Comparison of ENCODE assay signal across 9 cellular contexts in genomic region chr12:103279444-103279843, GRCh38.
A peak's percentile ranks its signal among the peaks of the same experiment; 100 is the strongest.
DNase-seq lines count a peak whose midpoint lies in the region; ATAC-seq and TF ChIP-seq lines count a peak whose summit lies in the region.
"Had no signal": no experiment of that assay in that cellular context is flagged by ENCODE, and none has a peak within 500 bp of the region (broad histone marks: within the 10 kb centered on the region; RNA-seq: fewer than 3 reads in every experiment).

No MANE protein-coding gene starts in this region.

- no peaks in the 10 kb centered on the region for H3K27me3 ChIP-seq in suprapubic skin

- H3K27ac Mint-ChIP-seq in activated CD4-positive, alpha-beta T cell treated with anti-CD3 and anti-CD28 coated beads, Interleukin-2, amount 10 ng/mL, durations not matched to agents 24 days and 14 days: peak overlapping the region; percentile 34

- peak overlapping the region; percentile 38 for H3K4me3 Mint-ChIP-seq in activated CD4-positive, alpha-beta T cell treated with anti-CD3 and anti-CD28 coated beads, Interleukin-2, amount 10 ng/mL, durations not matched to agents 24 days and 14 days

- peak; percentile 75 for DNase-seq in activated CD4-positive, alpha-beta T cell treated with anti-CD3 and anti-CD28 coated beads, Interleukin-2, amount 10 ng/mL, durations not matched to agents 24 days and 14 days
- no peak for DNase-seq in activated CD4-positive, alpha-beta T cell treated with anti-CD3 and anti-CD28 coated beads for 4 hours
- DNase-seq in epithelial cell of esophagus (ENCODE audit: low read depth): peak; percentile 53
- no peak for DNase-seq in suprapubic skin (ENCODE audit: low spot score in 2 of 2)
- no peak for DNase-seq in GDM1 (lab: John Stamatoyannopoulos, UW)
- no peak for DNase-seq in foreskin fibroblast

- no peak for TF ChIP-seq EP300 in suprapubic skin (IDR thresholded peaks at IDR 0.05)

- TF ChIP-seq CTCF in epithelial cell of esophagus (IDR thresholded peaks at IDR 0.05; ENCODE audit: insufficient read depth, low read depth, low read length, missing control alignments): no peak
- no peak for TF ChIP-seq CTCF in suprapubic skin (IDR thresholded peaks at IDR 0.05)
- TF ChIP-seq CTCF in foreskin fibroblast (IDR thresholded peaks at IDR 0.05; ENCODE audit: low read depth, low read length): no peak

- 63% methylated on average over 2 of the region's 2 CpGs for WGBS in suprapubic skin

- H3K27me3 Mint-ChIP-seq in activated CD4-positive, alpha-beta T cell treated with anti-CD3 and anti-CD28 coated beads, Interleukin-2, amount 10 ng/mL, durations not matched to agents 24 days and 14 days: peaks cover 5% of the 10 kb centered on the region

- H3K36me3 ChIP-seq in suprapubic skin: no peaks in the 10 kb centered on the region

- H3K4me1 ChIP-seq in suprapubic skin: no peaks in the 10 kb centered on the region

- no peak overlapping the region for H3K27ac ChIP-seq in suprapubic skin
- H3K27ac ChIP-seq: coronary artery had no signal

- peaks cover 14% of the 10 kb centered on the region for H3K4me1 Mint-ChIP-seq in activated CD4-positive, alpha-beta T cell treated with anti-CD3 and anti-CD28 coated beads, Interleukin-2, amount 10 ng/mL, durations not matched to agents 24 days and 14 days

- no peaks in the 10 kb centered on the region for H3K36me3 Mint-ChIP-seq in activated CD4-positive, alpha-beta T cell treated with anti-CD3 and anti-CD28 coated beads, Interleukin-2, amount 10 ng/mL, durations not matched to agents 24 days and 14 days (ENCODE audit: low read depth)

- H3K4me3 ChIP-seq in epithelial cell of esophagus (ENCODE audit: low read length) (no peak overlapping the region), suprapubic skin (no peak overlapping the region), foreskin fibroblast (ENCODE audit: low read depth in 1 of 2, low read length in 2 of 2) (no peak overlapping the region)
- H3K4me3 ChIP-seq: coronary artery had no signal

- TF ChIP-seq POLR2A in suprapubic skin (IDR thresholded peaks at IDR 0.05): no peak

- intact Hi-C loops in activated CD4-positive, alpha-beta T cell treated with anti-CD3 and anti-CD28 coated beads, Interleukin-2, amount 10 ng/mL, durations not matched to agents 24 days and 14 days (cut with micrococcal nuclease): loop anchor here (1.0 kb wide), 1 partner anchor 226 kb away; no protein-coding TSS in a partner anchor

- no peaks in the 10 kb centered on the region for H3K9me3 Mint-ChIP-seq in activated CD4-positive, alpha-beta T cell treated with anti-CD3 and anti-CD28 coated beads, Interleukin-2, amount 10 ng/mL, durations not matched to agents 24 days and 14 days

- ATAC-seq in GM21529 (IDR thresholded peaks at IDR 0.05; ENCODE audit: unreplicated experiment) (peak; percentile 95), HG03439 (IDR thresholded peaks at IDR 0.05; ENCODE audit: unreplicated experiment) (peak; percentile 89)

- H3K9me3 ChIP-seq in suprapubic skin: no peaks in the 10 kb centered on the region

Comparison
In these comparisons a context has a peak if more than half of its experiments do, and no peak if none do; other contexts are left out.
1. DNase-seq: peak in activated CD4-positive, alpha-beta T cell treated with anti-CD3 and anti-CD28 coated beads, Interleukin-2, amount 10 ng/mL, durations not matched to agents 24 days and 14 days (single experiment) and epithelial cell of esophagus (single experiment); none in activated CD4-positive, alpha-beta T cell treated with anti-CD3 and anti-CD28 coated beads for 4 hours (0 of 2), suprapubic skin (0 of 2), GDM1 (single experiment) and foreskin fibroblast (0 of 2).